In genomic region chr15:50190723-50191122, GRCh38 we compare ENCODE assay signal across 18 cellular contexts. TPM values are rescaled to one million over a fixed set of nuclear protein-coding genes. Genes with fewer than 3 reads are reported as not detected.
A peak's percentile ranks its signal among the peaks of the same experiment; 100 is the strongest.
DNase-seq lines count a peak whose midpoint lies in the region; ATAC-seq and TF ChIP-seq lines count a peak whose summit lies in the region.
"Had no signal": no experiment of that assay in that cellular context is flagged by ENCODE, and none has a peak within 500 bp of the region (broad histone marks: within the 10 kb centered on the region; RNA-seq: fewer than 3 reads in every experiment).

No MANE protein-coding gene starts in this region.

- WGBS in sigmoid colon, 2 donors = 82 to 85% methylated on average over 1 of the region's 1 CpG

- intact Hi-C loops in ascending aorta (cut with DNase I) = no loop called here
- intact Hi-C loops in sigmoid colon (cut with DNase I) = no loop called here

- TF ChIP-seq EP300 in sigmoid colon (IDR thresholded peaks at IDR 0.05) = no peak

- peaks cover 2% of the 10 kb centered on the region for H3K27me3 Mint-ChIP-seq in neural progenitor cell (ENCODE audit: insufficient read depth, low read depth)

- DNase-seq in kidney tubule cell (ENCODE audit: low spot score) (peak; percentile 84), ascending aorta (ENCODE audit: low spot score in 2 of 2) (no peak), sigmoid colon (no peak), neural progenitor cell (ENCODE audit: low spot score) (no peak)
- no peak for DNase-seq in activated effector memory CD4-positive, alpha-beta T cell treated with anti-CD3 and anti-CD28 coated beads, Interleukin-2, amount 50 U/mL, for 16 hours
- DNase-seq: activated CD4-positive, CD25-positive, alpha-beta regulatory T cell treated with anti-CD3 and anti-CD28 coated beads, Interleukin-2, amount 50 U/mL, for 72 hours; dorsolateral prefrontal cortex; EL; mammary epithelial cell; NCI-H1930; NCI-H69; stimulated activated naive CD8-positive, alpha-beta T cell treated with anti-CD3 and anti-CD28 coated beads, Interleukin-15, Interleukin-2, amounts not matched to agents 100 U/mL and 50 U/mL, for 24 hours; T-helper 1 cell had no signal

- H3K36me3 Mint-ChIP-seq in neural progenitor cell = no peaks in the 10 kb centered on the region

- H3K36me3 ChIP-seq in ascending aorta (no peaks in the 10 kb centered on the region), sigmoid colon (no peaks in the 10 kb centered on the region), neural progenitor cell (no peaks in the 10 kb centered on the region)

- no peak for TF ChIP-seq POLR2A in sigmoid colon (IDR thresholded peaks at IDR 0.05)

- H3K79me2 ChIP-seq in neural progenitor cell (ENCODE audit: low read depth) = no peaks in the 10 kb centered on the region

- no peaks in the 10 kb centered on the region for H4K20me1 ChIP-seq in neural progenitor cell (ENCODE audit: low read depth)

- H3K27ac ChIP-seq in ascending aorta = no peak overlapping the region
- no peak overlapping the region for H3K27ac ChIP-seq in sigmoid colon
- H3K27ac ChIP-seq in neural progenitor cell = no peak overlapping the region
- H3K27ac ChIP-seq: C4-2B, dorsolateral prefrontal cortex, RWPE1 had no signal

- no peaks in the 10 kb centered on the region for H3K4me1 Mint-ChIP-seq in neural progenitor cell

- H3K9ac ChIP-seq in neural progenitor cell = no peak overlapping the region

- H3F3A ChIP-seq in neural progenitor cell (ENCODE audit: low read depth) = no peaks in the 10 kb centered on the region

- H2AFZ ChIP-seq in neural progenitor cell (replicated peaks) = no peak overlapping the region

- ATAC-seq in GM18907 (IDR thresholded peaks at IDR 0.05; ENCODE audit: unreplicated experiment) (peak; percentile 73), GM21528 (IDR thresholded peaks at IDR 0.05; ENCODE audit: low FRiP score, unreplicated experiment) (peak; percentile 47), HG03432 (IDR thresholded peaks at IDR 0.05; ENCODE audit: unreplicated experiment) (peak; percentile 57)
- ATAC-seq: stimulated activated naive CD8-positive, alpha-beta T cell treated with anti-CD3 and anti-CD28 coated beads, Interleukin-15, Interleukin-2, amounts not matched to agents 100 U/mL and 50 U/mL, for 24 hours had no signal

- no peak overlapping the region for H3K27ac Mint-ChIP-seq in neural progenitor cell

- H3K4me3 Mint-ChIP-seq in neural progenitor cell = no peak overlapping the region

- no peaks in the 10 kb centered on the region for H3K9me3 ChIP-seq in ascending aorta
- H3K9me3 ChIP-seq in sigmoid colon = no peaks in the 10 kb centered on the region
- no peaks in the 10 kb centered on the region for H3K9me3 ChIP-seq in neural progenitor cell (ENCODE audit: low read depth)

- H3K4me1 ChIP-seq in ascending aorta (no peaks in the 10 kb centered on the region), sigmoid colon (no peaks in the 10 kb centered on the region), neural progenitor cell (peaks cover 9% of the 10 kb centered on the region)

- TF ChIP-seq CTCF in ascending aorta (IDR thresholded peaks at IDR 0.05) (no peak), sigmoid colon (IDR thresholded peaks at IDR 0.05) (no peak), neural progenitor cell (IDR thresholded peaks at IDR 0.05) (no peak)

- H3K4me2 ChIP-seq in neural progenitor cell = no peak overlapping the region

- H3K27me3 ChIP-seq in ascending aorta (no peaks in the 10 kb centered on the region), sigmoid colon (peaks cover 0 to 4% (median 0%) of the 10 kb centered on the region in 3 donors), neural progenitor cell (no peaks in the 10 kb centered on the region)
- H3K27me3 ChIP-seq: dorsolateral prefrontal cortex had no signal

- H3K4me3 ChIP-seq in ascending aorta (no peak overlapping the region), sigmoid colon (no peak overlapping the region), neural progenitor cell (no peak overlapping the region)
- H3K4me3 ChIP-seq: dorsolateral prefrontal cortex had no signal

- H3K9me3 Mint-ChIP-seq in neural progenitor cell = no peaks in the 10 kb centered on the region

RNA-seq across cellular contexts. Expression of gene SLC27A2, which starts 8.7 kb away (rescaled TPM):
- not detected for total RNA-seq in ascending aorta
- under 1 TPM in 2 of 4 donors, not detected in 2; 0.33 to 0.36 TPM for total RNA-seq in sigmoid colon
- polyA plus RNA-seq in sigmoid colon = 10 to 100 TPM in 1 of 3 donors, 1 to 10 TPM in 2; 4.6 to 16.6 (median 5.4) TPM
- 2.1 and 3.8 TPM in 2 replicates for total RNA-seq in neural progenitor cell (ENCODE audit: low replicate concordance)
